ENCODE assay signal across 8 cellular contexts in the genomic region with DNA sequence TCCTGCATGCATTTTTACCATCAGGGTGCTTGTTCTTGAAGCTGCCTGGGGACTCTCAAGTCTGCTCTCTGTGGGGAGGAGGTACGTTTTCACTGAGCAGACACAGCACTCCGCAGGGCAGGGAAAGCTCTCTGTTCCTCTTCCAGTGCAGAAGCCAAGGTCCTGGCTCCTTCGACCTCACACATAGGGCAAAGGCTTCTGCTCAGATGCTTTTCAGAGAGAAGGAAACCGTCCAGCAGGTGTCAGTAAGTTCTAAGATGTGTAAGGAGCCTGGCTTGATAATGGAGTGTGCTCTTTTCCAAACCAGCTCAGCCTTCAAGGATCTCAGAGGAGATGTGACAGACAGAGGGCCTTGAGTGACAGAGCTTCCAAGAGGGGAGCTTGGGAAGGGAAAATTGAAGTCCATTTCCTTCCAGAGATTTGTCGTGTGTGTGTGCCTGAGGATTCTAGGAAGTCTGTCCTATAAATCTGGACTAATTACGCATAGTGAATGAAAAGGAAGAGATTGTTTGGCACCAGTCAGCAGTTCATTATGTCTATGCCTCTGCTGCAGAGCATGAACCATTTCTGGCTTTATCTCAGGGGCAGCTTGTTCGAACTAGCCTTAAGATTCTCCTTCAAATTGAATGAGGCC.
DNase-seq lines count a peak whose midpoint lies in the region; ATAC-seq, FAIRE-seq and TF ChIP-seq lines count a peak whose summit lies in the region.

No MANE protein-coding gene starts in this region.

- no peak overlapping the region for H3K9ac ChIP-seq in colonic mucosa (ENCODE audit: low read depth in 2 of 2, low read length in 2 of 2)

- H3K4me1 ChIP-seq in colonic mucosa, result no peaks in the 10 kb centered on the region

- no peak for TF ChIP-seq POLR2A in GM18505 (IDR thresholded peaks at IDR 0.05; ENCODE audit: borderline replicate concordance, extremely low read depth, insufficient read depth, insufficient read length)

- no peak for FAIRE-seq in HTR-8/SVneo (lab: Jason Lieb, UNC)

- no peaks in the 10 kb centered on the region for H3K9me3 ChIP-seq in colonic mucosa

- no peak overlapping the region for H3K27ac ChIP-seq in colonic mucosa

- DNase-seq in Ammon's horn (ENCODE audit: low spot score), result peak; percentile 57
- peak; percentile 52 for DNase-seq in HTR-8/SVneo (ENCODE audit: insufficient read length, low spot score)
- peak; percentile 90 for DNase-seq in NOMO-1 treated with DMSO at 0.1 percent for 48 hours (lab: John Stamatoyannopoulos, UW; ENCODE audit: unreplicated experiment)
- DNase-seq in colonic mucosa, result peak; percentile 68
- peak; percentile 35 to 67 for DNase-seq in lung microvascular endothelial cell (ENCODE audit: low read depth in 2 of 2)
- DNase-seq in cerebellar nuclear complex (lab: John Stamatoyannopoulos, UW), result no peak

- no peak overlapping the region for H3K4me3 ChIP-seq in colonic mucosa

- H3K27me3 ChIP-seq in colonic mucosa, result no peaks in the 10 kb centered on the region

- ATAC-seq in GM18505 (IDR thresholded peaks at IDR 0.05; ENCODE audit: unreplicated experiment), result peak; percentile 82
- ATAC-seq in HG03135 (IDR thresholded peaks at IDR 0.05; ENCODE audit: unreplicated experiment), result no peak

- TF ChIP-seq CTCF in colonic mucosa (IDR thresholded peaks at IDR 0.05), result peak; percentile 51

- no peaks in the 10 kb centered on the region for H3K36me3 ChIP-seq in colonic mucosa

- intact Hi-C loops in colonic mucosa (cut with DNase I), result loop anchor here (5.0 kb wide), 1 partner anchor 718 kb away; no protein-coding TSS in a partner anchor

Comparison
In these comparisons a context has a peak if more than half of its experiments do, and no peak if none do; other contexts are left out.
1. DNase-seq: peak in Ammon's horn (single experiment), HTR-8/SVneo (single experiment), NOMO-1 treated with DMSO at 0.1 percent for 48 hours (single experiment), colonic mucosa (single experiment) and lung microvascular endothelial cell (2 of 2); none in cerebellar nuclear complex (0 of 2).